18 cellular contexts compared by ENCODE assay signal in the genomic region with DNA sequence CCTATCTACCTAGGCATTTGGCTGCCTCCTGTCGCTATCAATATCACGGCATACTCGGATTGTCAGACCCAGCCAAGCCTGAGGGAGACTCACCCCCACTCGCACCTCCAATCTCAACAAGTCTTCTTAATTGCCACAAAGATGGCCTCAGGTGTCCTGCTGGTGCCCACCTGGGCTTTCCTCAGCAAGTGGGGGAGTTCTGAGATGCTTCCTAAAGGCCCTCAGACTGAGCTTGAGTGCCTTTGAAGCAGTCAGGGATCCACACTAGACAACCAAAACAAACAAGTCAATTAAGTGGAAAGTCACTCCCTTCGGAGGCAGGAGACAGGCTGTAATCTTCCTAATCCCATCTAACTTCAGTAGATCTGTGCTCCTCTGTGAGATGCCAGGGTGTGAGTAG.
DNase-seq lines count a peak whose midpoint lies in the region; ATAC-seq, FAIRE-seq and TF ChIP-seq lines count a peak whose summit lies in the region.
"Had no signal": no experiment of that assay in that cellular context is flagged by ENCODE, and none has a peak within 500 bp of the region (broad histone marks: within the 10 kb centered on the region; RNA-seq: fewer than 3 reads in every experiment).

No MANE protein-coding gene starts in this region.

- TF ChIP-seq RAD21 in IMR-90 (IDR thresholded peaks at IDR 0.05; ENCODE audit: low read length): no peak

- H3K79me2 ChIP-seq in astrocyte (ENCODE audit: insufficient read depth, low read length): no peaks in the 10 kb centered on the region

- H2BK15ac ChIP-seq in IMR-90 (ENCODE audit: low read depth, low read length): peak overlapping the region; percentile 62; the same call in 2 of the 3 replicates

- no peaks in the 10 kb centered on the region for H3K79me1 ChIP-seq in IMR-90 (ENCODE audit: low read depth in 1 of 2, low read length in 2 of 2)

- H2AK9ac ChIP-seq in IMR-90 (replicated peaks; ENCODE audit: low read depth, low read length, poor library complexity): peak overlapping the region; percentile 30

- H3K4me2 ChIP-seq in IMR-90 (ENCODE audit: low read depth, low read length) (no peak overlapping the region), astrocyte (ENCODE audit: low read length) (peak overlapping the region; percentile 81)

- H2AFZ ChIP-seq in IMR-90 (replicated peaks; ENCODE audit: low read length, poor library complexity) (peak overlapping the region; percentile 58), astrocyte (ENCODE audit: low read depth, low read length) (no peak overlapping the region)

- H3K36me3 ChIP-seq in IMR-90 (ENCODE audit: control insufficient read depth, insufficient read depth, low read length): no peaks in the 10 kb centered on the region
- H3K36me3 ChIP-seq in astrocyte (ENCODE audit: insufficient read depth, low read length): no peaks in the 10 kb centered on the region
- no peaks in the 10 kb centered on the region for H3K36me3 ChIP-seq in subcutaneous abdominal adipose tissue (ENCODE audit: control insufficient read depth in 5 of 5, insufficient read depth in 5 of 5, low read length in 5 of 5)
- H3K36me3 ChIP-seq: BLaER1, pancreas, upper lobe of left lung had no signal

- H3K4ac ChIP-seq in IMR-90 (ENCODE audit: low read depth, low read length): peak overlapping the region; percentile 69

- CTCF ChIA-PET in IMR-90 (lab: Yijun Ruan, JAX): no interaction called here

- H3K27me3 ChIP-seq in IMR-90 (ENCODE audit: control insufficient read depth, insufficient read depth, low read length) (no peaks in the 10 kb centered on the region), astrocyte (ENCODE audit: insufficient read depth, low read length) (no peaks in the 10 kb centered on the region), subcutaneous abdominal adipose tissue (ENCODE audit: control insufficient read depth in 5 of 5, insufficient read depth in 4 of 5, low read length in 5 of 5) (no peaks in the 10 kb centered on the region)
- H3K27me3 ChIP-seq: BLaER1, pancreas, upper lobe of left lung had no signal

- no TSS peak for BruUV-seq in IMR-90 (replicated peaks; lab: Mats Ljungman, UMichigan)

- H4K91ac ChIP-seq in IMR-90 (ENCODE audit: insufficient read depth, low read depth, low read length): peak overlapping the region; percentile 42

- peak overlapping the region; percentile 13; the same call in 1 of the 2 replicates for H3K14ac ChIP-seq in IMR-90 (replicated peaks; ENCODE audit: low read depth, low read length)

- no peak overlapping the region for H3K56ac ChIP-seq in IMR-90 (ENCODE audit: extremely low read depth, insufficient read depth, low read length)

- peak overlapping the region; percentile 40 for H2BK20ac ChIP-seq in IMR-90 (ENCODE audit: low read depth, low read length)

- peak overlapping the region; percentile 10 to 50; a peak in 1 of 4 replicates for H4K8ac ChIP-seq in IMR-90 (ENCODE audit: low read depth in 2 of 2, low read length in 2 of 2)

- FAIRE-seq in astrocyte (lab: Jason Lieb, UNC): no peak
- FAIRE-seq: bronchial epithelial cell, endometrium, HTR-8/SVneo, pancreas had no signal

- no peak overlapping the region for H2BK5ac ChIP-seq in IMR-90 (ENCODE audit: low read depth, low read length, poor library complexity, severe bottlenecking)

- dilution Hi-C loops in IMR-90 (cut with HindIII; ENCODE audit: low sequenced_read_pairs, unreplicated experiment): no loop called here

- H3K27ac Mint-ChIP-seq in astrocyte (ENCODE audit: unreplicated experiment) (no peak overlapping the region), natural killer cell (no peak overlapping the region)

- in situ Hi-C loops in IMR-90 (cut with MboI; ENCODE audit: low sequenced_read_pairs): no loop called here

- TF ChIP-seq POLR2A in IMR-90 (IDR thresholded peaks at IDR 0.05; ENCODE audit: low read depth, low read length): no peak

- H4K5ac ChIP-seq in IMR-90 (ENCODE audit: low read depth, low read length): no peak overlapping the region

- POLR2A ChIA-PET in IMR-90 (lab: Charles Lee; ENCODE audit: unreplicated experiment): no interaction called here

- DNase-seq in IMR-90: no peak
- DNase-seq in astrocyte (ENCODE audit: low read depth): no peak
- peak; percentile 55 for DNase-seq in left kidney (ENCODE audit: low read depth, low spot score)
- DNase-seq in natural killer cell: no peak
- no peak for DNase-seq in islet precursor cell
- no peak for DNase-seq in stimulated activated CD4-positive, alpha-beta T cell treated with anti-CD3 and anti-CD28 coated beads, Interleukin-1b, Interleukin-23, amount 100 ng/mL, for 48 hours
- no peak for DNase-seq in HuH-7.5 (ENCODE audit: low spot score)
- DNase-seq: activated naive CD4-positive, alpha-beta T cell; NCI-H2171 treated with DMSO at 0.1 percent for 48 hours; pancreas; upper lobe of left lung had no signal

- TF ChIP-seq CTCF in IMR-90 (conservative IDR thresholded peaks at IDR 0.05; ENCODE audit: low read depth, low read length) (no peak), astrocyte (IDR thresholded peaks at IDR 0.05; ENCODE audit: insufficient read depth, low read depth, low read length) (no peak), natural killer cell (IDR thresholded peaks at IDR 0.05) (no peak)

- H3K18ac ChIP-seq in IMR-90 (ENCODE audit: low read depth, low read length): peak overlapping the region; percentile 40

- H4K20me1 ChIP-seq in IMR-90 (ENCODE audit: insufficient read depth, low read length) (no peaks in the 10 kb centered on the region), astrocyte (ENCODE audit: insufficient read depth, low read length) (no peaks in the 10 kb centered on the region)
- H4K20me1 ChIP-seq: BLaER1 had no signal

- H3K36me3 Mint-ChIP-seq in astrocyte (ENCODE audit: low read depth, unreplicated experiment): no peaks in the 10 kb centered on the region
- H3K36me3 Mint-ChIP-seq in natural killer cell: no peaks in the 10 kb centered on the region

- H3K4me1 Mint-ChIP-seq in astrocyte (ENCODE audit: low read depth, unreplicated experiment) (peaks cover 29% of the 10 kb centered on the region), natural killer cell (no peaks in the 10 kb centered on the region)

- peak overlapping the region; percentile 43; the same call in 1 of the 2 replicates for H3K23ac ChIP-seq in IMR-90 (ENCODE audit: low read depth, low read length)

- peaks cover 19% of the 10 kb centered on the region for H3K9me1 ChIP-seq in IMR-90 (ENCODE audit: insufficient read depth, low read length)

- H3K9me3 ChIP-seq in IMR-90 (ENCODE audit: control insufficient read depth, insufficient read depth, low read length) (no peaks in the 10 kb centered on the region), astrocyte (ENCODE audit: insufficient read depth, low read depth, low read length) (no peaks in the 10 kb centered on the region), subcutaneous abdominal adipose tissue (ENCODE audit: control insufficient read depth in 5 of 5, low read length in 5 of 5) (no peaks in the 10 kb centered on the region)
- H3K9me3 ChIP-seq: BLaER1, pancreas, upper lobe of left lung had no signal

- intact Hi-C loops in IMR-90 (cut with micrococcal nuclease): loop anchor here (5.0 kb wide), 1 partner anchor 132 kb away; no protein-coding TSS in a partner anchor
- intact Hi-C loops in natural killer cell (cut with micrococcal nuclease): no loop called here

- no CpG with 5 or more reads among the region's 5 CpGs for WGBS in IMR-90 (ENCODE audit: extremely low coverage in 2 of 2, insufficient read length in 1 of 2), 2 experiments

- peaks cover 20% of the 10 kb centered on the region for H3K4me1 ChIP-seq in IMR-90 (ENCODE audit: control insufficient read depth, insufficient read depth, low read length)
- peaks cover 65% of the 10 kb centered on the region for H3K4me1 ChIP-seq in astrocyte (ENCODE audit: insufficient read depth, low read length)
- H3K4me1 ChIP-seq in subcutaneous abdominal adipose tissue (ENCODE audit: control insufficient read depth in 5 of 5, insufficient read depth in 5 of 5, low read length in 5 of 5): peaks cover 5 to 52% (median 38%) of the 10 kb centered on the region in 5 donors

- H3K27me3 Mint-ChIP-seq in astrocyte (ENCODE audit: low read depth, unreplicated experiment) (peaks cover 6% of the 10 kb centered on the region), natural killer cell (ENCODE audit: low read depth in 2 of 2) (peaks cover 18 to 19% of the 10 kb centered on the region in 2 donors)

- H2BK120ac ChIP-seq in IMR-90 (ENCODE audit: low read depth, low read length): peak overlapping the region; percentile 97; the same call in 1 of the 2 replicates

- H3K9me3 Mint-ChIP-seq in astrocyte (ENCODE audit: unreplicated experiment) (no peaks in the 10 kb centered on the region), natural killer cell (no peaks in the 10 kb centered on the region)

- H3K4me3 ChIP-seq in IMR-90 (ENCODE audit: insufficient read depth, low read depth, low read length) (no peak overlapping the region), astrocyte (ENCODE audit: insufficient read depth, low read depth, low read length) (no peak overlapping the region), subcutaneous abdominal adipose tissue (ENCODE audit: low read depth in 1 of 5, low read length in 5 of 5) (no peak overlapping the region)
- H3K4me3 ChIP-seq: BLaER1, lung, pancreas, SK-N-MC, upper lobe of left lung had no signal

- no peak overlapping the region for H3K9ac ChIP-seq in IMR-90 (ENCODE audit: low read depth, low read length)
- peak overlapping the region; percentile 96 for H3K9ac ChIP-seq in astrocyte (ENCODE audit: low read length)
- H3K9ac ChIP-seq in subcutaneous abdominal adipose tissue (ENCODE audit: low read length in 5 of 5): peak overlapping the region in 1 of 5 donors; percentile 7
- H3K9ac ChIP-seq: BLaER1 had no signal

- H3K27ac ChIP-seq in IMR-90 (ENCODE audit: insufficient read depth, low read length) (no peak overlapping the region), astrocyte (ENCODE audit: low read depth, low read length) (peak overlapping the region; percentile 99), subcutaneous abdominal adipose tissue (ENCODE audit: low read depth, low read length) (peak overlapping the region; percentile 71)
- H3K27ac ChIP-seq: BLaER1, pancreas, SK-N-MC had no signal

- no peak for ATAC-seq in IMR-90 (ENCODE audit: low read depth)
- ATAC-seq in natural killer cell: no peak

- H2AK5ac ChIP-seq in IMR-90 (ENCODE audit: low read depth, low read length): peak overlapping the region; percentile 52

- H3K4me3 Mint-ChIP-seq in astrocyte (ENCODE audit: unreplicated experiment) (no peak overlapping the region), natural killer cell (no peak overlapping the region)

TF ChIP-seq in IMR-90, 13 proteins besides CTCF, POLR2A, EP300 and RAD21 (continues in another document):
- TF ChIP-seq, protein P1, sequence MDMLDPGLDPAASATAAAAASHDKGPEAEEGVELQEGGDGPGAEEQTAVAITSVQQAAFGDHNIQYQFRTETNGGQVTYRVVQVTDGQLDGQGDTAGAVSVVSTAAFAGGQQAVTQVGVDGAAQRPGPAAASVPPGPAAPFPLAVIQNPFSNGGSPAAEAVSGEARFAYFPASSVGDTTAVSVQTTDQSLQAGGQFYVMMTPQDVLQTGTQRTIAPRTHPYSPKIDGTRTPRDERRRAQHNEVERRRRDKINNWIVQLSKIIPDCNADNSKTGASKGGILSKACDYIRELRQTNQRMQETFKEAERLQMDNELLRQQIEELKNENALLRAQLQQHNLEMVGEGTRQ (IDR thresholded peaks at IDR 0.05; ENCODE audit: low read depth, low read length): no peak
- no peak for TF ChIP-seq CHD1 (IDR thresholded peaks at IDR 0.05; ENCODE audit: low read depth, low read length)
- no peak for TF ChIP-seq SMC3 (IDR thresholded peaks at IDR 0.05; ENCODE audit: low read depth, low read length)
